19 cellular contexts compared by ENCODE assay signal in the genomic region with DNA sequence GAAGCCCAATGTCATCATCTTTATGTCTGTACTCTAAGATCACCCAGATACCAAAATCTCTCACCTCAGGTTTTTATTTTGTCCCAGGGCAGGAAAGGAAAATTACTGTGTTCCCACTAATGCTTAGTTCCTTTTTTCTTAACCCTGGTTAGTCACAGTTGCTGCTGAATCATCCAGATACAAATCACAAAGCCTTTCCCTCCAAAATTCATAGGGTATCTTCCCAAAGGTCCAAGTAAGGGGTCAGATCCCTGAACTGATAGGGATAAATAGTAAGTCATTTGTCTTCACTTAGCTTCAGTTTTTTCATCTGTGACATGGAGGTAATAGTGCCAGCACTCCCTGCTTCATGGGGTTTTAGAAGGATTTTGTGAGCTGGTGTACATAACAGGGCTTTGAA. TPM values are rescaled to one million over a fixed set of nuclear protein-coding genes. Genes with fewer than 3 reads are reported as not detected.
DNase-seq lines count a peak whose midpoint lies in the region; ATAC-seq and TF ChIP-seq lines count a peak whose summit lies in the region.
"Had no signal": no experiment of that assay in that cellular context is flagged by ENCODE, and none has a peak within 500 bp of the region (broad histone marks: within the 10 kb centered on the region; RNA-seq: fewer than 3 reads in every experiment).

No MANE protein-coding gene starts in this region.

- H3K9me3 Mint-ChIP-seq in activated CD8-positive, alpha-beta T cell treated with anti-CD3 and anti-CD28 coated beads for 36 hours = no peaks in the 10 kb centered on the region

- peaks cover 31% of the 10 kb centered on the region for H3K27me3 Mint-ChIP-seq in activated CD8-positive, alpha-beta T cell treated with anti-CD3 and anti-CD28 coated beads for 36 hours

- peak; percentile 31 for DNase-seq in Caki2 (ENCODE audit: low read depth)
- peak; percentile 76 for DNase-seq in HCEC 1CT
- DNase-seq in SK-N-DZ (ENCODE audit: low spot score) = peak; percentile 10
- DNase-seq in fibroblast of the aortic adventitia (ENCODE audit: low read depth) = no peak
- no peak for DNase-seq in SKM-1 treated with dmso at 0.1 percent for 144 hours (lab: John Stamatoyannopoulos, UW; ENCODE audit: unreplicated experiment)
- no peak for DNase-seq in iPS-NIHi7 (ENCODE audit: extremely low spot score)
- DNase-seq in activated CD8-positive, alpha-beta T cell treated with anti-CD3 and anti-CD28 coated beads for 36 hours = no peak
- DNase-seq: activated naive CD4-positive, alpha-beta T cell treated with Interleukin-2 at 50 U/mL for 16 hours; activated T-cell treated with anti-CD3 and anti-CD28 coated beads, Interleukin-2, amount 50 U/mL, for 48 hours; amniotic stem cell; DMS79 treated with DMSO at 0.1 percent for 48 hours; erythroblast; NCI-H510A; psoas muscle; SHP77; T-cell; testis had no signal

- no peak overlapping the region for H3K4me3 Mint-ChIP-seq in activated CD8-positive, alpha-beta T cell treated with anti-CD3 and anti-CD28 coated beads for 36 hours
- H3K4me3 Mint-ChIP-seq: stimulated activated memory B cell treated with anti-CD40 and anti-IgM and Interleukin-4, amounts not matched to agents 10 μg/mL and 1 μg/mL and 100 μg/mL, for 72 hours; T-cell had no signal

- CTCF ChIA-PET in activated CD8-positive, alpha-beta T cell treated with anti-CD3 and anti-CD28 coated beads for 36 hours (lab: Charles Lee) = no interaction called here

- intact Hi-C loops in activated CD8-positive, alpha-beta T cell treated with anti-CD3 and anti-CD28 coated beads for 36 hours (cut with micrococcal nuclease) = no loop called here

- H3K4me3 ChIP-seq in fibroblast of the aortic adventitia (ENCODE audit: low read depth, low read length) = peak overlapping the region; percentile 26
- H3K4me3 ChIP-seq: skin epidermis, testis had no signal

- in situ Hi-C loops in Caki2 (cut with HindIII; ENCODE audit: low pct_unique_long_range_greater_than_20kb, low sequenced_read_pairs) = no loop called here

- no peak for ATAC-seq in activated CD8-positive, alpha-beta T cell treated with anti-CD3 and anti-CD28 coated beads for 36 hours
- ATAC-seq: psoas muscle; stimulated activated memory B cell treated with anti-CD40 and anti-IgM and Interleukin-4, amounts not matched to agents 10 μg/mL and 1 μg/mL and 100 μg/mL, for 72 hours; T-cell had no signal

- no peak overlapping the region for H3K27ac Mint-ChIP-seq in activated CD8-positive, alpha-beta T cell treated with anti-CD3 and anti-CD28 coated beads for 36 hours
- H3K27ac Mint-ChIP-seq: stimulated activated memory B cell treated with anti-CD40 and anti-IgM and Interleukin-4, amounts not matched to agents 10 μg/mL and 1 μg/mL and 100 μg/mL, for 72 hours; T-cell had no signal

- H3K4me1 Mint-ChIP-seq in activated CD8-positive, alpha-beta T cell treated with anti-CD3 and anti-CD28 coated beads for 36 hours (ENCODE audit: low read depth) = no peaks in the 10 kb centered on the region

- POLR2A ChIA-PET in activated CD8-positive, alpha-beta T cell treated with anti-CD3 and anti-CD28 coated beads for 36 hours (lab: Charles Lee) = no interaction called here

- no peaks in the 10 kb centered on the region for H3K36me3 Mint-ChIP-seq in activated CD8-positive, alpha-beta T cell treated with anti-CD3 and anti-CD28 coated beads for 36 hours (ENCODE audit: low read depth)
- H3K36me3 Mint-ChIP-seq: stimulated activated memory B cell treated with anti-CD40 and anti-IgM and Interleukin-4, amounts not matched to agents 10 μg/mL and 1 μg/mL and 100 μg/mL, for 72 hours; T-cell had no signal

- TF ChIP-seq CTCF in fibroblast of the aortic adventitia (IDR thresholded peaks at IDR 0.05; ENCODE audit: insufficient read depth, low read length) = no peak
- no peak for TF ChIP-seq CTCF in activated CD8-positive, alpha-beta T cell treated with anti-CD3 and anti-CD28 coated beads for 36 hours (IDR thresholded peaks at IDR 0.05)

RNA-seq across cellular contexts. Expression of gene PLCXD3, which starts 2.2 kb away (rescaled TPM):
- total RNA-seq in Caki2 (2014; rRNA removed; shearing (Covaris generic); ENCODE audit: low replicate concordance) = 0.03 and 0.07 TPM in 2 replicates
- 0.02 and 0.08 TPM in 2 replicates for polyA plus RNA-seq in SK-N-DZ (2014; cell fraction: cytosol; rRNA removed)
- 0.07 TPM in 1 of 2 replicates, not detected in the other for polyA plus RNA-seq in SK-N-DZ (2014; cell fraction: nucleus; rRNA removed)
- total RNA-seq in fibroblast of the aortic adventitia (ENCODE audit: low replicate concordance) = 13.0 and 17.7 TPM in 2 replicates
- total RNA-seq in activated CD8-positive, alpha-beta T cell treated with anti-CD3 and anti-CD28 coated beads for 36 hours = not detected

Comparison
In these comparisons a context has a peak if more than half of its experiments do, and no peak if none do; other contexts are left out.
1. DNase-seq: peak in Caki2 (single experiment), HCEC 1CT (single experiment) and SK-N-DZ (single experiment); none in fibroblast of the aortic adventitia (single experiment), SKM-1 treated with dmso at 0.1 percent for 144 hours (single experiment), iPS-NIHi7 (single experiment) and activated CD8-positive, alpha-beta T cell treated with anti-CD3 and anti-CD28 coated beads for 36 hours (single experiment).
2. RNA of gene PLCXD3, which starts 2.2 kb away (total RNA-seq): 13.0 to 17.7 TPM in fibroblast of the aortic adventitia; 0.03 to 0.07 TPM in Caki2 and not detected in activated CD8-positive, alpha-beta T cell treated with anti-CD3 and anti-CD28 coated beads for 36 hours; every median in the first group is over 10 times any median in the second.